Comparison of ENCODE assay signal across 12 cellular contexts in genomic region chr17:31525801-31526549, GRCh38.
DNase-seq lines count a peak whose midpoint lies in the region; ATAC-seq and TF ChIP-seq lines count a peak whose summit lies in the region.
"Had no signal": no experiment of that assay in that cellular context is flagged by ENCODE, and none has a peak within 500 bp of the region (broad histone marks: within the 10 kb centered on the region; RNA-seq: fewer than 3 reads in every experiment).

No MANE protein-coding gene starts in this region.

- DNase-seq in activated T-cell treated with anti-CD3 and anti-CD28 coated beads, Interleukin-2, amount 50 U/mL, for 24 hours: peak; percentile 27
- DNase-seq in activated T-cell treated with anti-CD3 and anti-CD28 coated beads, Interleukin-2, amount 50 U/mL, for 1 hour: no peak
- DNase-seq in fibroblast of pulmonary artery (ENCODE audit: low read depth): no peak
- DNase-seq in type B pancreatic cell (ENCODE audit: extremely low spot score, unreplicated experiment): no peak
- no peak for DNase-seq in DMS79 (lab: John Stamatoyannopoulos, UW)
- DNase-seq: NCI-H1417 treated with DMSO at 0.1 percent for 48 hours had no signal

- H4K20me1 ChIP-seq in OCI-LY1 (ENCODE audit: insufficient read depth, low read length): no peaks in the 10 kb centered on the region

- no peaks in the 10 kb centered on the region for H3F3A ChIP-seq in OCI-LY1 (ENCODE audit: insufficient read depth, low read length)

- H3K9me2 ChIP-seq in OCI-LY1 (ENCODE audit: low read depth, low read length): no peaks in the 10 kb centered on the region

- no peaks in the 10 kb centered on the region for H3K27me3 Mint-ChIP-seq in activated T-cell treated with anti-CD3 and anti-CD28 coated beads, Interleukin-2, amount 50 U/mL, for 24 hours
- no peaks in the 10 kb centered on the region for H3K27me3 Mint-ChIP-seq in type B pancreatic cell
- H3K27me3 Mint-ChIP-seq: stimulated activated naive CD8-positive, alpha-beta T cell treated with anti-CD3 and anti-CD28 coated beads, Interleukin-15, Interleukin-2, amounts not matched to agents 100 ng/mL and 50 ng/mL, for 24 hours had no signal

- peaks cover 11% of the 10 kb centered on the region for H3K4me1 ChIP-seq in OCI-LY1 (ENCODE audit: insufficient read depth, low read length, severe bottlenecking)

- no peak overlapping the region for H3K4me3 Mint-ChIP-seq in activated T-cell treated with anti-CD3 and anti-CD28 coated beads, Interleukin-2, amount 50 U/mL, for 24 hours
- no peak overlapping the region for H3K4me3 Mint-ChIP-seq in type B pancreatic cell
- H3K4me3 Mint-ChIP-seq: natural killer cell; stimulated activated naive CD8-positive, alpha-beta T cell treated with anti-CD3 and anti-CD28 coated beads, Interleukin-15, Interleukin-2, amounts not matched to agents 100 ng/mL and 50 ng/mL, for 24 hours had no signal

- no peaks in the 10 kb centered on the region for H3K4me1 Mint-ChIP-seq in activated T-cell treated with anti-CD3 and anti-CD28 coated beads, Interleukin-2, amount 50 U/mL, for 24 hours (ENCODE audit: low read depth)
- H3K4me1 Mint-ChIP-seq in type B pancreatic cell (ENCODE audit: unreplicated experiment): no peaks in the 10 kb centered on the region
- H3K4me1 Mint-ChIP-seq: natural killer cell had no signal

- peaks cover 81% of the 10 kb centered on the region for H3K36me3 Mint-ChIP-seq in activated T-cell treated with anti-CD3 and anti-CD28 coated beads, Interleukin-2, amount 50 U/mL, for 24 hours (ENCODE audit: low read depth)
- H3K36me3 Mint-ChIP-seq in type B pancreatic cell: no peaks in the 10 kb centered on the region
- H3K36me3 Mint-ChIP-seq: natural killer cell had no signal

- no peaks in the 10 kb centered on the region for H3K27me3 ChIP-seq in OCI-LY1 (ENCODE audit: insufficient read depth, low read length)
- H3K27me3 ChIP-seq: BLaER1 treated with 17β-estradiol and CSF1 and Interleukin-3, amounts not matched to agents 10 nM and 100 nM had no signal

- H2AFZ ChIP-seq in OCI-LY1 (ENCODE audit: low read length): no peak overlapping the region

- peak overlapping the region; percentile 72 for H3K4me2 ChIP-seq in OCI-LY1 (ENCODE audit: low read length)

- peak overlapping the region; percentile 41; the same call in 1 of the 2 replicates for H3K9ac ChIP-seq in OCI-LY1 (ENCODE audit: low read length)
- H3K9ac ChIP-seq: BLaER1 treated with 17β-estradiol and CSF1 and Interleukin-3, amounts not matched to agents 10 nM and 100 nM had no signal

- H3K27ac Mint-ChIP-seq in activated T-cell treated with anti-CD3 and anti-CD28 coated beads, Interleukin-2, amount 50 U/mL, for 24 hours: no peak overlapping the region
- H3K27ac Mint-ChIP-seq in type B pancreatic cell: no peak overlapping the region
- H3K27ac Mint-ChIP-seq: stimulated activated naive CD8-positive, alpha-beta T cell treated with anti-CD3 and anti-CD28 coated beads, Interleukin-15, Interleukin-2, amounts not matched to agents 100 ng/mL and 50 ng/mL, for 24 hours had no signal

- H3K4me3 ChIP-seq in OCI-LY1 (ENCODE audit: low read depth, low read length, poor library complexity, severe bottlenecking) (peak overlapping the region; percentile 51), fibroblast of pulmonary artery (replicated peaks; ENCODE audit: low read depth, low read length) (no peak overlapping the region)
- H3K4me3 ChIP-seq: BLaER1 treated with 17β-estradiol and CSF1 and Interleukin-3, amounts not matched to agents 10 nM and 100 nM had no signal

- no peaks in the 10 kb centered on the region for H3K9me3 Mint-ChIP-seq in activated T-cell treated with anti-CD3 and anti-CD28 coated beads, Interleukin-2, amount 50 U/mL, for 24 hours
- no peaks in the 10 kb centered on the region for H3K9me3 Mint-ChIP-seq in type B pancreatic cell
- H3K9me3 Mint-ChIP-seq: natural killer cell; stimulated activated naive CD8-positive, alpha-beta T cell treated with anti-CD3 and anti-CD28 coated beads, Interleukin-15, Interleukin-2, amounts not matched to agents 100 ng/mL and 50 ng/mL, for 24 hours had no signal

- peak overlapping the region; percentile 61 for H3K27ac ChIP-seq in OCI-LY1 (ENCODE audit: low read depth, low read length, poor library complexity, severe bottlenecking)
- H3K27ac ChIP-seq: BLaER1 treated with 17β-estradiol and CSF1 and Interleukin-3, amounts not matched to agents 10 nM and 100 nM had no signal

- H3K36me3 ChIP-seq in OCI-LY1 (ENCODE audit: insufficient read depth, low read length): peaks cover 26% of the 10 kb centered on the region

- H3K79me2 ChIP-seq in OCI-LY1 (ENCODE audit: insufficient read depth, low read length): no peaks in the 10 kb centered on the region

- ATAC-seq in HG03175 (IDR thresholded peaks at IDR 0.05; ENCODE audit: unreplicated experiment) (no peak), HG02970 (IDR thresholded peaks at IDR 0.05; ENCODE audit: low FRiP score, unreplicated experiment) (no peak)

- no peak for TF ChIP-seq CTCF in OCI-LY1 (IDR thresholded peaks at IDR 0.05; ENCODE audit: low read length)
- TF ChIP-seq CTCF in fibroblast of pulmonary artery (IDR thresholded peaks at IDR 0.05; ENCODE audit: low read length, missing control alignments): peak; percentile 32
- peak; percentile 44 for TF ChIP-seq CTCF in type B pancreatic cell (conservative IDR thresholded peaks at IDR 0.05)

- peaks cover 8% of the 10 kb centered on the region for H3K9me3 ChIP-seq in OCI-LY1 (ENCODE audit: low read length)
